Comparison of ENCODE assay signal across 13 cellular contexts in the genomic region with DNA sequence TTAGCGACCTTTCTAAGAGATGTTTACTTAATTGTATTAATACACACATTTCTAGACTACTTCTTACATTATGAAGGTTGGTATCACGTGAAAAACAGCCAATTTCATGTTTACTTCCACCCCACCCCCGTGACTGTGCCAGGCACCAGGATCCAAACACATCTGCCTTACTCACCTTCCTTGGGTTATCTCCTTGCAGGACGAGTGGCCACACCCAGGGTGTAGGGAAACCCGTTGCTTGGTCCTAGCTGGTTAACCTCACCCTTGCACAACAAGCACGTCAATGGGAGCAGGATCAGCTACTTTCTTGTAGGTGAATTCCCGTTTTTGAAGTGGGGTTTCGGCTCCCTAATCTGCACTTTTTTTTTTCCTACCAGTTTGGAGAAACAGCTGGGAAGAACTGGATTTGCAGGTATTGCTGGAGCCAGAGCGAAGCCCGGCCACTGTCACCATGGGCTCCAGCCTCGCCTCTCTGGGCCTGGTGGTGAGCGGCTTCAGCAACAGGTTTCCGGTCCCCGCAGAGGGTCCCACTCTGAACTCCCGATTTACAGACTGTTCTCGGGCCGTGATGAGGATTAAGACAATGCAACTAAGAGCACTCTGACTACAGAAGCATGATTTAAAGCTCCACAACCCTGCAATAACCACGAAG. TPM values are rescaled to one million over a fixed set of nuclear protein-coding genes. Genes with fewer than 3 reads are reported as not detected.
DNase-seq lines count a peak whose midpoint lies in the region; ATAC-seq and TF ChIP-seq lines count a peak whose summit lies in the region.
"Had no signal": no experiment of that assay in that cellular context is flagged by ENCODE, and none has a peak within 500 bp of the region (broad histone marks: within the 10 kb centered on the region; RNA-seq: fewer than 3 reads in every experiment).

No MANE protein-coding gene starts in this region.

- H3K4me3 Mint-ChIP-seq in natural killer cell (peak overlapping the region; percentile 21), endodermal cell (peak overlapping the region; percentile 13), nephron progenitor cell (no peak overlapping the region)
- no peak overlapping the region for H3K4me3 Mint-ChIP-seq in natural killer cell treated with Interleukin-12 subunit alpha and Interleukin-12 subunit beta and Interleukin-15 and Interleukin-18, amount 100 ng/mL, for 72 hours
- H3K4me3 Mint-ChIP-seq: activated CD4-positive, alpha-beta T cell treated with anti-CD3 and anti-CD28 coated beads, Interleukin-2, amount 10 ng/mL, durations not matched to agents 7 days and 5 days had no signal

- no peaks in the 10 kb centered on the region for H3K27me3 Mint-ChIP-seq in natural killer cell (ENCODE audit: low read depth in 2 of 2)
- H3K27me3 Mint-ChIP-seq in natural killer cell treated with Interleukin-12 subunit alpha and Interleukin-12 subunit beta and Interleukin-15 and Interleukin-18, amount 100 ng/mL, for 72 hours, result no peaks in the 10 kb centered on the region
- H3K27me3 Mint-ChIP-seq in endodermal cell (ENCODE audit: insufficient read depth), result no peaks in the 10 kb centered on the region
- peaks cover 8% of the 10 kb centered on the region for H3K27me3 Mint-ChIP-seq in nephron progenitor cell (ENCODE audit: low read depth, poor library complexity)
- H3K27me3 Mint-ChIP-seq: activated CD4-positive, alpha-beta T cell treated with anti-CD3 and anti-CD28 coated beads, Interleukin-2, amount 10 ng/mL, durations not matched to agents 7 days and 5 days had no signal

- H3K27ac ChIP-seq in endodermal cell (ENCODE audit: low read depth, low read length) (no peak overlapping the region), vagina (peak overlapping the region; percentile 100)

- no peak overlapping the region for H3K9ac ChIP-seq in endodermal cell (ENCODE audit: extremely low read depth, low read length, poor library complexity, severe bottlenecking)

- H3K36me3 Mint-ChIP-seq in natural killer cell, result peaks cover 13% of the 10 kb centered on the region
- H3K36me3 Mint-ChIP-seq in natural killer cell treated with Interleukin-12 subunit alpha and Interleukin-12 subunit beta and Interleukin-15 and Interleukin-18, amount 100 ng/mL, for 72 hours, result peaks cover 22% of the 10 kb centered on the region
- peaks cover 26% of the 10 kb centered on the region for H3K36me3 Mint-ChIP-seq in endodermal cell (ENCODE audit: low read depth)
- H3K36me3 Mint-ChIP-seq in nephron progenitor cell (ENCODE audit: low read depth), result peaks cover 28% of the 10 kb centered on the region

- 95% methylated on average over 9 to 18 of the region's 18 CpGs for WGBS in endodermal cell (ENCODE audit: insufficient coverage in 1 of 2, insufficient read length in 1 of 2), 2 experiments

- H3K27ac Mint-ChIP-seq in natural killer cell (peak overlapping the region in 1 of 2 donors; percentile 99), endodermal cell (peak overlapping the region; percentile 29), nephron progenitor cell (peak overlapping the region; percentile 25)
- no peak overlapping the region for H3K27ac Mint-ChIP-seq in natural killer cell treated with Interleukin-12 subunit alpha and Interleukin-12 subunit beta and Interleukin-15 and Interleukin-18, amount 100 ng/mL, for 72 hours
- H3K27ac Mint-ChIP-seq: activated CD4-positive, alpha-beta T cell treated with anti-CD3 and anti-CD28 coated beads, Interleukin-2, amount 10 ng/mL, durations not matched to agents 7 days and 5 days had no signal

- DNase-seq in natural killer cell, result no peak
- no peak for DNase-seq in natural killer cell treated with Interleukin-12 subunit alpha and Interleukin-12 subunit beta and Interleukin-15 and Interleukin-18, amount 100 ng/mL, for 72 hours (ENCODE audit: low spot score)
- DNase-seq in endodermal cell, result peak; percentile 73
- DNase-seq in nephron progenitor cell, result no peak
- DNase-seq in vagina (ENCODE audit: extremely low spot score in 2 of 2), result no peak
- DNase-seq in stimulated activated CD4-positive, alpha-beta T cell treated with anti-CD3 and anti-CD28 coated beads, Interleukin-1b, Interleukin-23, amount 100 ng/mL, for 48 hours, result no peak
- DNase-seq in cerebellar cortex (ENCODE audit: low spot score), result no peak
- DNase-seq: activated CD4-positive, alpha-beta T cell treated with anti-CD3 and anti-CD28 coated beads, Interleukin-2, amount 10 ng/mL, durations not matched to agents 7 days and 5 days; kidney glomerular epithelial cell; NCI-H2029 treated with DMSO at 0.1 percent for 48 hours; SHP77 had no signal

- H3K4me1 ChIP-seq in endodermal cell (ENCODE audit: control insufficient read depth, insufficient read depth, low read length), result no peaks in the 10 kb centered on the region
- peaks cover 33% of the 10 kb centered on the region for H3K4me1 ChIP-seq in vagina

- intact Hi-C loops in natural killer cell (cut with micrococcal nuclease), result no loop called here
- intact Hi-C loops in vagina (cut with DNase I), result no loop called here

- H3K36me3 ChIP-seq in endodermal cell (ENCODE audit: control insufficient read depth, insufficient read depth, low read length) (peaks cover 20% of the 10 kb centered on the region), vagina (peaks cover 0 to 18% of the 10 kb centered on the region in 2 donors)

- no peak overlapping the region for H3K4me3 ChIP-seq in endodermal cell (ENCODE audit: low read length)
- H3K4me3 ChIP-seq in vagina, result no peak overlapping the region

- H3K9me3 Mint-ChIP-seq in natural killer cell, result no peaks in the 10 kb centered on the region
- H3K9me3 Mint-ChIP-seq in natural killer cell treated with Interleukin-12 subunit alpha and Interleukin-12 subunit beta and Interleukin-15 and Interleukin-18, amount 100 ng/mL, for 72 hours, result no peaks in the 10 kb centered on the region
- H3K9me3 Mint-ChIP-seq in endodermal cell, result no peaks in the 10 kb centered on the region
- H3K9me3 Mint-ChIP-seq in nephron progenitor cell, result peaks cover 11% of the 10 kb centered on the region
- H3K9me3 Mint-ChIP-seq: activated CD4-positive, alpha-beta T cell treated with anti-CD3 and anti-CD28 coated beads, Interleukin-2, amount 10 ng/mL, durations not matched to agents 7 days and 5 days had no signal

- peaks cover 29 to 32% of the 10 kb centered on the region in 2 donors for H3K4me1 Mint-ChIP-seq in natural killer cell
- H3K4me1 Mint-ChIP-seq in natural killer cell treated with Interleukin-12 subunit alpha and Interleukin-12 subunit beta and Interleukin-15 and Interleukin-18, amount 100 ng/mL, for 72 hours (ENCODE audit: low read depth in 2 of 2), result peaks cover 25 to 30% of the 10 kb centered on the region in 2 donors
- H3K4me1 Mint-ChIP-seq in endodermal cell, result peaks cover 17% of the 10 kb centered on the region
- H3K4me1 Mint-ChIP-seq in nephron progenitor cell, result peaks cover 33% of the 10 kb centered on the region

- ATAC-seq in natural killer cell (no peak), HG03039 (IDR thresholded peaks at IDR 0.05; ENCODE audit: unreplicated experiment) (no peak)
- ATAC-seq in natural killer cell treated with Interleukin-12 subunit alpha and Interleukin-12 subunit beta and Interleukin-15 and Interleukin-18, amount 100 ng/mL, for 72 hours, result no peak

- TF ChIP-seq POLR2A in vagina (IDR thresholded peaks at IDR 0.05), result no peak

- no peaks in the 10 kb centered on the region for H3K27me3 ChIP-seq in endodermal cell (ENCODE audit: control insufficient read depth, insufficient read depth, low read length, poor library complexity, severe bottlenecking)
- no peaks in the 10 kb centered on the region for H3K27me3 ChIP-seq in vagina

- TF ChIP-seq CTCF in natural killer cell (IDR thresholded peaks at IDR 0.05) (no peak), endodermal cell (conservative IDR thresholded peaks at IDR 0.05) (no peak), nephron progenitor cell (IDR thresholded peaks at IDR 0.05) (no peak), vagina (IDR thresholded peaks at IDR 0.05) (no peak)

- H3K9me3 ChIP-seq in endodermal cell (ENCODE audit: control insufficient read depth, low read length), result no peaks in the 10 kb centered on the region
- no peaks in the 10 kb centered on the region for H3K9me3 ChIP-seq in vagina

RNA-seq across cellular contexts. Expression of gene UBB, which starts 2.1 kb away (rescaled TPM):
- total RNA-seq in natural killer cell (1,000 to 10,000 TPM; 1,492 to 1,665 (median 1,530) TPM), endodermal cell (1,000 to 10,000 TPM; 1,658 to 1,721 TPM), vagina (625 TPM)
- 1,000 to 10,000 TPM; 1,085 to 1,889 TPM for total RNA-seq in natural killer cell treated with Interleukin-12 subunit alpha and Interleukin-12 subunit beta and Interleukin-15 and Interleukin-18, amount 100 ng/mL, for 72 hours
- polyA plus RNA-seq in endodermal cell (2013, experiment 1 of 2), result 2,166 TPM
- polyA plus RNA-seq in endodermal cell (2013, experiment 2 of 2), result 2,122 TPM

RNA-seq across cellular contexts. Expression of gene CENPV, which starts 25.5 kb away (rescaled TPM):
- total RNA-seq in natural killer cell, result 10 to 100 TPM; 11.3 to 20.0 (median 15.1) TPM
- total RNA-seq in natural killer cell treated with Interleukin-12 subunit alpha and Interleukin-12 subunit beta and Interleukin-15 and Interleukin-18, amount 100 ng/mL, for 72 hours, result 10 to 100 TPM; 24.7 to 71.1 TPM
- total RNA-seq in endodermal cell, result 100 to 1,000 TPM; 109 to 202 TPM
- polyA plus RNA-seq in endodermal cell (2013, experiment 1 of 2), result 391 TPM
- polyA plus RNA-seq in endodermal cell (2013, experiment 2 of 2), result 343 TPM
- total RNA-seq in vagina, result 4.2 TPM

RNA-seq across cellular contexts. Expression of gene TRPV2, which starts 36.6 kb away (rescaled TPM):
- total RNA-seq in natural killer cell (100 to 1,000 TPM; 138 to 163 (median 147) TPM), endodermal cell (1 to 10 TPM in 1 of 2 donors, under 1 TPM in 1; 0.51 to 1.1 TPM), vagina (22.3 TPM)
- 100 to 1,000 TPM in 1 of 2 donors, 10 to 100 TPM in 1; 83.8 to 125 TPM for total RNA-seq in natural killer cell treated with Interleukin-12 subunit alpha and Interleukin-12 subunit beta and Interleukin-15 and Interleukin-18, amount 100 ng/mL, for 72 hours
- 1.4 TPM for polyA plus RNA-seq in endodermal cell (2013, experiment 1 of 2)
- polyA plus RNA-seq in endodermal cell (2013, experiment 2 of 2), result 2.1 TPM
- total RNA-seq: HT-29 had no signal

Comparison
In these comparisons a context has a peak if more than half of its experiments do, and no peak if none do; other contexts are left out.
1. H3K4me3 Mint-ChIP-seq: peak in natural killer cell (single experiment) and endodermal cell (single experiment); none in natural killer cell treated with Interleukin-12 subunit alpha and Interleukin-12 subunit beta and Interleukin-15 and Interleukin-18, amount 100 ng/mL, for 72 hours (single experiment) and nephron progenitor cell (single experiment).
2. H3K27ac Mint-ChIP-seq: peak in endodermal cell (single experiment) and nephron progenitor cell (single experiment); none in natural killer cell treated with Interleukin-12 subunit alpha and Interleukin-12 subunit beta and Interleukin-15 and Interleukin-18, amount 100 ng/mL, for 72 hours (0 of 2).
3. RNA of gene TRPV2, which starts 36.6 kb away (total RNA-seq): 138 to 163 TPM in natural killer cell, 83.8 to 125 TPM in natural killer cell treated with Interleukin-12 subunit alpha and Interleukin-12 subunit beta and Interleukin-15 and Interleukin-18, amount 100 ng/mL, for 72 hours and 22.3 TPM in vagina (single experiment); 0.51 to 1.1 TPM in endodermal cell; every median in the first group is over 10 times any median in the second.